11 cellular contexts compared by ENCODE assay signal in the genomic region with DNA sequence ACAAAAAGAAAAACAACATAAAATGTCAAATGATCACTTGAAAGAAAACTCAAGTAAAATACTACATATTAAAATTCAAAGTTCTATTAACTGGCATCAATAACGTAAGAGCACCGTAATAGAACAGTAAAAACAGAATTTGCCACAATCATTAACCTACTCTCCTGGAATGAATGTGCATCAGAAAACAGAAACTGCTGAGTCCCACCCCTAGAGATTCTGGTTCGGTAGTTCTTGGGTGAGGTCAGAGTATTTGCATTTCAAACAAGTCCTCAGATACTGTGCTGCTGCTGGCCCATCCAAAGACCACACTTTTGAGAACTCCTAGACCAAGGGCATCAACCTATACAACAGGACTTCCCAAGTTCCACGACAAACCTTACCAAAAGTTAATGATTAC. TPM values are rescaled to one million over a fixed set of nuclear protein-coding genes. Genes with fewer than 3 reads are reported as not detected.
DNase-seq lines count a peak whose midpoint lies in the region; ATAC-seq and TF ChIP-seq lines count a peak whose summit lies in the region.
"Had no signal": no experiment of that assay in that cellular context is flagged by ENCODE, and none has a peak within 500 bp of the region (broad histone marks: within the 10 kb centered on the region; RNA-seq: fewer than 3 reads in every experiment).

No MANE protein-coding gene starts in this region.

- H3K4me1 ChIP-seq in colonic mucosa (no peaks in the 10 kb centered on the region), ovary (ENCODE audit: insufficient read depth) (no peaks in the 10 kb centered on the region)

- TF ChIP-seq POLR2A in lower leg skin (IDR thresholded peaks at IDR 0.05) (no peak), ovary (IDR thresholded peaks at IDR 0.05) (no peak)

- intact Hi-C loops in colonic mucosa (cut with DNase I): no loop called here
- intact Hi-C loops in lower leg skin (cut with DNase I; ENCODE audit: low total_unique reads): no loop called here
- intact Hi-C loops in ovary (cut with DNase I): no loop called here

- H3K9me3 ChIP-seq in colonic mucosa (no peaks in the 10 kb centered on the region), ovary (no peaks in the 10 kb centered on the region)

- no peak overlapping the region for H3K9ac ChIP-seq in colonic mucosa (ENCODE audit: low read depth in 2 of 2, low read length in 2 of 2)

- H3K27me3 ChIP-seq in colonic mucosa (no peaks in the 10 kb centered on the region), ovary (no peaks in the 10 kb centered on the region)

- peak; percentile 87 for ATAC-seq in GM18861 (IDR thresholded peaks at IDR 0.05; ENCODE audit: unreplicated experiment)
- ATAC-seq in HG03060 (IDR thresholded peaks at IDR 0.05; ENCODE audit: low read depth, unreplicated experiment): peak; percentile 67

- TF ChIP-seq EP300 in ovary (IDR thresholded peaks at IDR 0.05): no peak

- peak; percentile 57 for DNase-seq in GM20000 (ENCODE audit: low spot score)
- peak; percentile 46 for DNase-seq in kidney glomerular epithelial cell (lab: John Stamatoyannopoulos, UW)
- no peak for DNase-seq in colonic mucosa
- no peak for DNase-seq in lower leg skin (ENCODE audit: low spot score in 2 of 2)
- DNase-seq in ovary: no peak
- no peak for DNase-seq in HuH-7 (ENCODE audit: low spot score)
- DNase-seq: activated naive CD8-positive, alpha-beta T cell treated with anti-CD3 and anti-CD28 coated beads, Interleukin-2, amount 10 ng/mL, durations not matched to agents 7 days and 5 days; NCI-H146; stimulated activated CD4-positive, alpha-beta T cell treated with anti-CD3 and anti-CD28 coated beads, Interleukin-2, amount 100 ng/mL, for 24 hours had no signal

- no peak overlapping the region for H3K4me3 ChIP-seq in colonic mucosa
- no peak overlapping the region for H3K4me3 ChIP-seq in lower leg skin (ENCODE audit: low read depth, poor library complexity, severe bottlenecking)
- H3K4me3 ChIP-seq in ovary: no peak overlapping the region

- WGBS in lower leg skin, 2 donors: 84 to 89% methylated on average over 4 of the region's 4 CpGs
- WGBS in ovary, 3 donors: 77 to 80% (median 77%) methylated on average over 4 of the region's 4 CpGs

- no peak overlapping the region for H3K27ac ChIP-seq in colonic mucosa
- H3K27ac ChIP-seq in ovary: no peak overlapping the region

- H3K36me3 ChIP-seq in colonic mucosa: no peaks in the 10 kb centered on the region
- H3K36me3 ChIP-seq in ovary: no peaks in the 10 kb centered on the region

- TF ChIP-seq CTCF in GM20000 (IDR thresholded peaks at IDR 0.05; ENCODE audit: extremely low read depth, missing control alignments): no peak
- no peak for TF ChIP-seq CTCF in colonic mucosa (IDR thresholded peaks at IDR 0.05)
- no peak for TF ChIP-seq CTCF in lower leg skin (IDR thresholded peaks at IDR 0.05)
- TF ChIP-seq CTCF in ovary (IDR thresholded peaks at IDR 0.05): no peak

RNA-seq across cellular contexts. Expression of a gene that starts 23.5 kb away (rescaled TPM):
- 10 to 100 TPM; 40.0 to 51.6 TPM for total RNA-seq in colonic mucosa
- 10 to 100 TPM; 22.1 to 36.5 (median 29.7) TPM for total RNA-seq in lower leg skin
- total RNA-seq in ovary: 10 to 100 TPM; 36.1 to 70.3 (median 60.9) TPM
- polyA plus RNA-seq in ovary: 10 to 100 TPM; 26.6 to 77.2 TPM

Comparison
In these comparisons a context has a peak if more than half of its experiments do, and no peak if none do; other contexts are left out.
1. DNase-seq: peak in GM20000 (single experiment) and kidney glomerular epithelial cell (single experiment); none in colonic mucosa (single experiment), lower leg skin (0 of 2), ovary (0 of 5) and HuH-7 (single experiment).